In the genomic region with DNA sequence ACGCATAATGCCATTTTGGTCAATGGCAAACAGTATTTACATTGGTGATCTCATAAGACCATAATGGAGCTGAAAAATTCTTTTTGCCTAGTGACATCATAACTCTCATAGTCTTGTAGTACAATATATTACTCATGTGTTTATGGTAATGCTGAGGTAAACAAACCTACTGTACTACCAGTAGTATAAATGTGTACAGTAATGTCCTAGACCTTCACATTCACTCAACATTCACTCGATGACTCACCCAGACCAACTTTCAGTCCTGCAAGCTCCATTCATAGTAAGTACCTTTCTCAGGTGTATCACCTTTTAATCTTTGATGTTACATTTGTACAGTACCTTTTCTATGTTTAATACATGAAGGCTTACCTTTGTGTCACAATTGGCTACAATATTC, we compare ENCODE assay signal across 25 cellular contexts.
"Had no signal": no experiment of that assay in that cellular context is flagged by ENCODE, and none has a peak within 500 bp of the region (broad histone marks: within the 10 kb centered on the region; RNA-seq: fewer than 3 reads in every experiment).

No MANE protein-coding gene starts in this region.

- H3K4me3 ChIP-seq: ascending aorta, body of pancreas, PC-9 had no signal

- H3K36me3 Mint-ChIP-seq: activated CD8-positive, alpha-beta memory T cell treated with anti-CD3 and anti-CD28 coated beads, Interleukin-2, amount 10 ng/mL, durations not matched to agents 7 days and 5 days; activated naive CD4-positive, alpha-beta T cell treated with anti-CD3 and anti-CD28 coated beads, Interleukin-2, amount 50 U/mL, for 72 hours had no signal

- H3K9me3 Mint-ChIP-seq: activated CD4-positive, alpha-beta T cell treated with anti-CD3 and anti-CD28 coated beads, Interleukin-2, amount 10 ng/mL, durations not matched to agents 24 days and 14 days; activated naive CD8-positive, alpha-beta T cell treated with anti-CD3 and anti-CD28 coated beads, Interleukin-2, amount 50 U/mL, for 24 hours had no signal

- H3K4me2 ChIP-seq: PC-9 had no signal

- H3K4me1 ChIP-seq: ascending aorta had no signal

- H3K4me1 Mint-ChIP-seq: activated B cell treated with CpG ODN at 0.5 μM for 24 hours; activated CD4-positive, alpha-beta T cell treated with anti-CD3 and anti-CD28 coated beads, Interleukin-2, amount 10 ng/mL, durations not matched to agents 24 days and 14 days; activated CD8-positive, alpha-beta memory T cell treated with anti-CD3 and anti-CD28 coated beads, Interleukin-2, amount 10 ng/mL, durations not matched to agents 7 days and 5 days; activated naive CD8-positive, alpha-beta T cell treated with anti-CD3 and anti-CD28 coated beads, Interleukin-2, amount 50 U/mL, for 24 hours; central memory CD8-positive, alpha-beta T cell; T-helper 17 cell had no signal

- H3K9me3 ChIP-seq: ascending aorta, body of pancreas had no signal

- H3K4me3 Mint-ChIP-seq: activated B cell treated with CpG ODN at 0.5 μM for 24 hours; activated CD4-positive, alpha-beta T cell treated with anti-CD3 and anti-CD28 coated beads, Interleukin-2, amount 10 ng/mL, durations not matched to agents 24 days and 14 days; activated CD8-positive, alpha-beta memory T cell treated with anti-CD3 and anti-CD28 coated beads, Interleukin-2, amount 10 ng/mL, durations not matched to agents 7 days and 5 days; activated naive CD8-positive, alpha-beta T cell treated with anti-CD3 and anti-CD28 coated beads, Interleukin-2, amount 50 U/mL, for 24 hours; activated T-cell treated with anti-CD3 and anti-CD28 coated beads, Interleukin-2, amount 50 U/mL, for 4 hours; central memory CD8-positive, alpha-beta T cell; T-helper 17 cell had no signal

- H3K36me3 ChIP-seq: ascending aorta had no signal

- H2AFZ ChIP-seq: PC-9 had no signal

- H3K27me3 Mint-ChIP-seq: activated B cell treated with CpG ODN at 0.5 μM for 24 hours; activated CD4-positive, alpha-beta T cell treated with anti-CD3 and anti-CD28 coated beads, Interleukin-2, amount 10 ng/mL, durations not matched to agents 24 days and 14 days; activated CD8-positive, alpha-beta memory T cell treated with anti-CD3 and anti-CD28 coated beads, Interleukin-2, amount 10 ng/mL, durations not matched to agents 7 days and 5 days; activated naive CD8-positive, alpha-beta T cell treated with anti-CD3 and anti-CD28 coated beads, Interleukin-2, amount 50 U/mL, for 24 hours; central memory CD8-positive, alpha-beta T cell; T-helper 17 cell had no signal

- H3K27me3 ChIP-seq: ascending aorta, body of pancreas had no signal

- H3K27ac Mint-ChIP-seq: activated B cell treated with CpG ODN at 0.5 μM for 24 hours; activated CD4-positive, alpha-beta T cell treated with anti-CD3 and anti-CD28 coated beads, Interleukin-2, amount 10 ng/mL, durations not matched to agents 24 days and 14 days; activated CD8-positive, alpha-beta memory T cell treated with anti-CD3 and anti-CD28 coated beads, Interleukin-2, amount 10 ng/mL, durations not matched to agents 7 days and 5 days; activated naive CD4-positive, alpha-beta T cell treated with anti-CD3 and anti-CD28 coated beads, Interleukin-2, amount 50 U/mL, for 72 hours; activated naive CD8-positive, alpha-beta T cell treated with anti-CD3 and anti-CD28 coated beads, Interleukin-2, amount 50 U/mL, for 24 hours; T-helper 17 cell had no signal

- DNase-seq: activated B cell treated with CpG ODN at 0.5 μM for 24 hours; activated CD4-positive, alpha-beta T cell treated with anti-CD3 and anti-CD28 coated beads for 1 hour; activated CD4-positive, alpha-beta T cell treated with anti-CD3 and anti-CD28 coated beads, Interleukin-2, amount 10 ng/mL, durations not matched to agents 24 days and 14 days; activated CD4-positive, alpha-beta T cell treated with anti-CD3 and anti-CD28 coated beads, Interleukin-2, amount 50 U/mL, for 48 hours; activated CD8-positive, alpha-beta memory T cell treated with anti-CD3 and anti-CD28 coated beads, Interleukin-2, amount 10 ng/mL, durations not matched to agents 7 days and 5 days; activated effector memory CD4-positive, alpha-beta T cell treated with anti-CD3 and anti-CD28 coated beads, Interleukin-2, amount 50 U/mL, for 16 hours; activated naive CD4-positive, alpha-beta T cell treated with Interleukin-2 at 50 U/mL for 16 hours; activated naive CD8-positive, alpha-beta T cell treated with anti-CD3 and anti-CD28 coated beads, Interleukin-2, amount 50 U/mL, for 24 hours; activated T-cell treated with anti-CD3 and anti-CD28 coated beads, Interleukin-2, amount 50 U/mL, for 4 hours; amniotic stem cell; body of pancreas; Kasumi-1; NCI-H1092; NCI-H1417; NCI-H1694 treated with DMSO at 0.1 percent for 48 hours; NCI-H2029 treated with DMSO at 0.1 percent for 48 hours; NCI-H345; NCI-H510A; PC-9; SHP77 treated with DMSO at 0.1 percent for 48 hours; T-helper 17 cell; T-helper 9 cell had no signal

- H3K27ac ChIP-seq: ascending aorta, body of pancreas, PC-9 had no signal

- ATAC-seq: activated CD8-positive, alpha-beta memory T cell treated with anti-CD3 and anti-CD28 coated beads, Interleukin-2, amount 10 ng/mL, durations not matched to agents 7 days and 5 days; activated naive CD4-positive, alpha-beta T cell treated with anti-CD3 and anti-CD28 coated beads, Interleukin-2, amount 50 U/mL, for 72 hours; activated naive CD8-positive, alpha-beta T cell treated with anti-CD3 and anti-CD28 coated beads, Interleukin-2, amount 50 U/mL, for 24 hours; activated T-cell treated with anti-CD3 and anti-CD28 coated beads, Interleukin-2, amount 50 U/mL, for 4 hours; body of pancreas; T-helper 17 cell had no signal
